ENCODE assay signal across 9 cellular contexts in genomic region chr15:99707481-99708270, GRCh38. TPM values are rescaled to one million over a fixed set of nuclear protein-coding genes. Genes with fewer than 3 reads are reported as not detected.
A peak's percentile ranks its signal among the peaks of the same experiment; 100 is the strongest.
DNase-seq lines count a peak whose midpoint lies in the region; ATAC-seq and TF ChIP-seq lines count a peak whose summit lies in the region.
"Had no signal": no experiment of that assay in that cellular context is flagged by ENCODE, and none has a peak within 500 bp of the region (broad histone marks: within the 10 kb centered on the region; RNA-seq: fewer than 3 reads in every experiment).

No MANE protein-coding gene starts in this region.

- H3K4me3 ChIP-seq in OCI-LY1 (ENCODE audit: low read depth, low read length, poor library complexity, severe bottlenecking) (no peak overlapping the region), dorsolateral prefrontal cortex (peak overlapping the region in 8 of 59 donors; percentile 2 to 31 (median 7))

- ATAC-seq in sciatic nerve (peak; percentile 53), HG03097 (IDR thresholded peaks at IDR 0.05; ENCODE audit: low FRiP score, unreplicated experiment) (no peak), GM21576 (IDR thresholded peaks at IDR 0.05; ENCODE audit: unreplicated experiment) (no peak)

- no peaks in the 10 kb centered on the region for H4K20me1 ChIP-seq in OCI-LY1 (ENCODE audit: insufficient read depth, low read length)

- H3K27me3 ChIP-seq in OCI-LY1 (ENCODE audit: insufficient read depth, low read length), result no peaks in the 10 kb centered on the region
- H3K27me3 ChIP-seq in dorsolateral prefrontal cortex, result no peaks in the 10 kb centered on the region

- intact Hi-C loops in dorsolateral prefrontal cortex (cut with DNase I), result loop anchor here (5.0 to 10.0 kb wide), 3 partner anchors 140 to 425 kb away; partner anchors contain the start of gene MEF2A (in 1 of the 2)
- intact Hi-C loops in sciatic nerve (cut with DNase I), result loop anchor here (5.0 kb wide), 1 partner anchor 420 kb away; no protein-coding TSS in a partner anchor

- H3K4me1 ChIP-seq in OCI-LY1 (ENCODE audit: insufficient read depth, low read length, severe bottlenecking), result peaks cover 30% of the 10 kb centered on the region

- no peak overlapping the region for H2AFZ ChIP-seq in OCI-LY1 (ENCODE audit: low read length)

- no peak overlapping the region for H3K9ac ChIP-seq in OCI-LY1 (ENCODE audit: low read length)

- no peak for TF ChIP-seq CTCF in OCI-LY1 (IDR thresholded peaks at IDR 0.05; ENCODE audit: low read length)
- no peak for TF ChIP-seq CTCF in dorsolateral prefrontal cortex (IDR thresholded peaks at IDR 0.05 in 54 of 56, conservative IDR thresholded peaks at IDR 0.05 in 2 of 56; ENCODE audit: low read depth in 1 of 56, partially characterized antibody in 56 of 56)

- H3K79me2 ChIP-seq in OCI-LY1 (ENCODE audit: insufficient read depth, low read length), result no peaks in the 10 kb centered on the region

- peaks cover 40% of the 10 kb centered on the region for H3K36me3 ChIP-seq in OCI-LY1 (ENCODE audit: insufficient read depth, low read length)

- H3F3A ChIP-seq in OCI-LY1 (ENCODE audit: insufficient read depth, low read length), result no peaks in the 10 kb centered on the region

- peak overlapping the region; percentile 17; the same call in 1 of the 2 replicates for H3K4me2 ChIP-seq in OCI-LY1 (ENCODE audit: low read length)

- no peaks in the 10 kb centered on the region for H3K9me3 ChIP-seq in OCI-LY1 (ENCODE audit: low read length)

- peak; percentile 70 for DNase-seq in Daoy (ENCODE audit: low read depth)
- DNase-seq in dorsolateral prefrontal cortex, result no peak
- no peak for DNase-seq in sciatic nerve (ENCODE audit: low spot score)
- no peak for DNase-seq in NCI-H748 (lab: John Stamatoyannopoulos, UW; ENCODE audit: unreplicated experiment)
- DNase-seq in hepatic stellate cell (ENCODE audit: low spot score), result no peak
- DNase-seq: NK-92 treated with Interleukin-12 subunit alpha and Interleukin-12 subunit beta, amount 100 ng/mL, for 24 hours had no signal

- H3K9me2 ChIP-seq in OCI-LY1 (ENCODE audit: low read depth, low read length), result no peaks in the 10 kb centered on the region

- H3K27ac ChIP-seq in OCI-LY1 (ENCODE audit: low read depth, low read length, poor library complexity, severe bottlenecking) (peak overlapping the region; percentile 42), dorsolateral prefrontal cortex (peak overlapping the region in 55 of 59 donors; percentile 5 to 90 (median 47))

RNA-seq across cellular contexts. Expression of gene LYSMD4, which starts 25.6 kb away (rescaled TPM):
- 2.5 and 3.6 TPM in 2 replicates for total RNA-seq in Daoy (2014; rRNA removed; shearing (Covaris generic))
- total RNA-seq in dorsolateral prefrontal cortex (10 to 100 TPM; 13.4 to 39.6 (median 21.1) TPM), sciatic nerve (16.0 TPM)
